8 cellular contexts compared by ENCODE assay signal in the genomic region with DNA sequence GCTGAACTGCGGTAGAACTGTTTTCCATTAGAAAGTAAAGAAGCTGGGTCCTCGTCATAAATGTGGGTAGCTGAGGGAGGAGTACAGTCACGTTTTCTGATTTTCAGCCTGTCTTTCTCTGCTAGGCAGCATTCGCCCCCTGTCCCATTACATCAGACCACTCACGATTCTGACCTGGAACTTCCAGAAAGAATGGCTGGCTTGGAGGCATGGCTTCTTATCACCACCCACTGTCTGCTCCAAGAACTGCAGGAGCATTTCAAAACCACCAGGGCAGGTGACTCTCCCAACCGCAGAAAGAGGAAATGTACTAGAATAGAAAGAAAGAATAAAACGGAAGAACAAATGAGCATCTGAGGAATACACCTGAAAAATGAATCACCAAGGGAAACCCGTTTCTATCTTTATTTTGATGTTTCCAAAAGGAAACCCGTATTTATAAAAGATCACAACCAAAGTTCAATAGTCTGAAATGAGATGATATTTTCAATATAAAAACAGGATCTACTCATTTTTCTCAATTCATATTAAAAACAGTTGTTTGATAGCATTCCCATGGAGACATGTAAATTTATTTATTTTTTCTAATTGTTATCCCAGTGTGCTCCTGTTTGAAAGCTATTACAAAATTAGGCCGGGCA. TPM values are rescaled to one million over a fixed set of nuclear protein-coding genes. Genes with fewer than 3 reads are reported as not detected.
A peak's percentile ranks its signal among the peaks of the same experiment; 100 is the strongest.
DNase-seq lines count a peak whose midpoint lies in the region; TF ChIP-seq lines count a peak whose summit lies in the region.

No MANE protein-coding gene starts in this region.

- in situ Hi-C loops in GM23248 (cut with MboI): loop anchor here (5.0 kb wide), 1 partner anchor 314 kb away; no protein-coding TSS in a partner anchor

- no peaks in the 10 kb centered on the region for H4K20me1 ChIP-seq in GM23248 (ENCODE audit: insufficient read depth)

- H3K9me2 ChIP-seq in GM23248 (ENCODE audit: insufficient read depth): no peaks in the 10 kb centered on the region

- DNase-seq in DMS53 treated with DMSO at 0.1 percent for 48 hours (lab: John Stamatoyannopoulos, UW; ENCODE audit: unreplicated experiment) (peak; percentile 86), GM23248 (peak; percentile 86), NB4 (ENCODE audit: low read depth) (peak; percentile 82), SW480 (ENCODE audit: low spot score) (peak; percentile 77), MCF 10A (ENCODE audit: unreplicated experiment) (peak; percentile 75), iris pigment epithelial cell (ENCODE audit: low read depth) (peak; percentile 89), 8988T (no peak)
- DNase-seq in stimulated activated CD4-positive, alpha-beta T cell treated with anti-CD3 and anti-CD28 coated beads, Interleukin-2, amount 100 ng/mL, for 4 hours (ENCODE audit: low read depth): peak; percentile 17

- peaks cover 9% of the 10 kb centered on the region for H3K27me3 Mint-ChIP-seq in MCF 10A (ENCODE audit: insufficient read depth, unreplicated experiment)

- POLR2A ChIA-PET in MCF 10A (lab: Yijun Ruan, JAX): no interaction called here

- no peak overlapping the region for H3K4me3 Mint-ChIP-seq in MCF 10A (ENCODE audit: unreplicated experiment)

- H3K4me1 ChIP-seq in GM23248 (ENCODE audit: insufficient read depth): peaks cover 16% of the 10 kb centered on the region

- intact Hi-C loops in MCF 10A (cut with micrococcal nuclease): loop anchor here (1.0 to 5.0 kb wide), 6 partner anchors 107 to 577 kb away; no protein-coding TSS in a partner anchor

- H3K36me3 Mint-ChIP-seq in MCF 10A (ENCODE audit: insufficient read depth, unreplicated experiment): no peaks in the 10 kb centered on the region

- CTCF ChIA-PET in MCF 10A (lab: Yijun Ruan, JAX): interaction anchor here (0.5 to 6.9 kb wide), 25 partner anchors 7 to 1212 kb away, joined by 3 to 85 read pairs (median 4); a partner anchor contains a TSS

- peak overlapping the region; percentile 35; the same call in 1 of the 2 replicates for H3K4me3 ChIP-seq in GM23248
- H3K4me3 ChIP-seq in NB4 (ENCODE audit: low read depth, low read length): no peak overlapping the region

- no peaks in the 10 kb centered on the region for H3K9me3 ChIP-seq in GM23248 (ENCODE audit: low read depth)

- H2AFZ ChIP-seq in GM23248: no peak overlapping the region

- TF ChIP-seq POLR2A in NB4 (IDR thresholded peaks at IDR 0.05; ENCODE audit: extremely low read depth, insufficient read length): no peak

- H3K36me3 ChIP-seq in GM23248 (ENCODE audit: low read depth): no peaks in the 10 kb centered on the region

- H3K9ac ChIP-seq in GM23248: peak overlapping the region; percentile 13; the same call in 1 of the 2 replicates

- peaks cover 5% of the 10 kb centered on the region for H3K4me1 Mint-ChIP-seq in MCF 10A (ENCODE audit: insufficient read depth, unreplicated experiment)

- WGBS in GM23248 (ENCODE audit: low coverage in 1 of 2, low lambda C conversion rate in 2 of 2, missing lambda C conversion rate in 2 of 2), 2 experiments: 28 to 30% methylated on average over 10 of the region's 10 CpGs

- no peaks in the 10 kb centered on the region for H3K9me3 Mint-ChIP-seq in MCF 10A (ENCODE audit: unreplicated experiment)

- H3K79me2 ChIP-seq in GM23248 (ENCODE audit: insufficient read depth): no peaks in the 10 kb centered on the region

- H3K27me3 ChIP-seq in GM23248 (replicated peaks; ENCODE audit: insufficient read depth): no peaks in the 10 kb centered on the region

- H3F3A ChIP-seq in GM23248 (ENCODE audit: insufficient read depth): peaks cover 19% of the 10 kb centered on the region

- no TSS peak for BruUV-seq in MCF 10A (replicated peaks; lab: Mats Ljungman, UMichigan)

- H3K27ac Mint-ChIP-seq in MCF 10A (ENCODE audit: low read depth, unreplicated experiment): no peak overlapping the region

- H3K27ac ChIP-seq in GM23248: peak overlapping the region; percentile 24

- H3K4me2 ChIP-seq in GM23248 (ENCODE audit: unreplicated experiment): peak overlapping the region; percentile 60

- TF ChIP-seq CTCF in NB4 (IDR thresholded peaks at IDR 0.05; ENCODE audit: low read depth, low read length) (peak; percentile 95), MCF 10A (IDR thresholded peaks at IDR 0.05; ENCODE audit: unreplicated experiment) (peak; percentile 92)

RNA-seq across cellular contexts. Expression of a gene that starts 22.1 kb away (rescaled TPM):
- 106 and 125 TPM in 2 replicates for total RNA-seq in GM23248 (2014; rRNA removed; shearing (Covaris generic))
- 329 and 335 TPM in 2 replicates for polyA plus RNA-seq in GM23248 (2016; fragmentation: Nextera tagmentation; extraction: Ambion mirVana)
- 103 and 136 TPM in 2 replicates for total RNA-seq in MCF 10A (2022)
